ENCODE assay signal across 1 cellular context in the genomic region with DNA sequence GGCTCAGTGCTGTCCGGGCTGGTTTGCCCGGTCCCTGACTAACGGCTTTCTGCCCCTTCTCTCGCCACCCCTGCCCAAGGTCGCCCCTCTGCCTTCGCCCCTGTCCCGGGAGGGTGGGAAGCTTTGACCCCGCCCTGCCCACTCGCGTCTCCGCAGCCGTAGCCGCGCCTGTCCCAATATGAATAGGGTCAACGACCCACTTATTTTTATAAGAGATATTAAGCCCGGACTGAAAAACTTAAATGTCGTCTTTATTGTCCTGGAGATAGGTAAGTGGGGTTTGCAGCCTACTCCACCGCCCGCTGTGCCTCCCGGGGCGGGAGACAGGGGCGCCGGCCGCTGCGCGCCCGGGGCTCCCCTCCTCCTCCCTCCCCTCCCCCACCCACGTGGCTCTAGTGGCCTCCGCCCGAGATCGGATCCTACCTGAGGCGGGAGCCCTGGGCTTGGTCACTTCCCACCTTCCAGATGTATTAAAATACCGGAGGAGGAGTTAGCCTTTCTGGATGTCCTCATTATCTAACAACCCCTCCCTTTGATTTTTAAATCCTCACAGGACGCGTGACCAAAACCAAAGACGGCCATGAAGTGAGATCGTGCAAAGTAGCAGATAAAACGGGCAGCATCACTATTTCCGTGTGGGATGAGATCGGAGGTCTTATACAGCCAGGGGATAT.
TF ChIP-seq lines count a peak whose summit lies in the region.

No MANE protein-coding gene starts in this region.

TF ChIP-seq in HepG2, 621 proteins besides CTCF, POLR2A, EP300 and RAD21 (continued from another document):
- TF ChIP-seq, protein P1, sequence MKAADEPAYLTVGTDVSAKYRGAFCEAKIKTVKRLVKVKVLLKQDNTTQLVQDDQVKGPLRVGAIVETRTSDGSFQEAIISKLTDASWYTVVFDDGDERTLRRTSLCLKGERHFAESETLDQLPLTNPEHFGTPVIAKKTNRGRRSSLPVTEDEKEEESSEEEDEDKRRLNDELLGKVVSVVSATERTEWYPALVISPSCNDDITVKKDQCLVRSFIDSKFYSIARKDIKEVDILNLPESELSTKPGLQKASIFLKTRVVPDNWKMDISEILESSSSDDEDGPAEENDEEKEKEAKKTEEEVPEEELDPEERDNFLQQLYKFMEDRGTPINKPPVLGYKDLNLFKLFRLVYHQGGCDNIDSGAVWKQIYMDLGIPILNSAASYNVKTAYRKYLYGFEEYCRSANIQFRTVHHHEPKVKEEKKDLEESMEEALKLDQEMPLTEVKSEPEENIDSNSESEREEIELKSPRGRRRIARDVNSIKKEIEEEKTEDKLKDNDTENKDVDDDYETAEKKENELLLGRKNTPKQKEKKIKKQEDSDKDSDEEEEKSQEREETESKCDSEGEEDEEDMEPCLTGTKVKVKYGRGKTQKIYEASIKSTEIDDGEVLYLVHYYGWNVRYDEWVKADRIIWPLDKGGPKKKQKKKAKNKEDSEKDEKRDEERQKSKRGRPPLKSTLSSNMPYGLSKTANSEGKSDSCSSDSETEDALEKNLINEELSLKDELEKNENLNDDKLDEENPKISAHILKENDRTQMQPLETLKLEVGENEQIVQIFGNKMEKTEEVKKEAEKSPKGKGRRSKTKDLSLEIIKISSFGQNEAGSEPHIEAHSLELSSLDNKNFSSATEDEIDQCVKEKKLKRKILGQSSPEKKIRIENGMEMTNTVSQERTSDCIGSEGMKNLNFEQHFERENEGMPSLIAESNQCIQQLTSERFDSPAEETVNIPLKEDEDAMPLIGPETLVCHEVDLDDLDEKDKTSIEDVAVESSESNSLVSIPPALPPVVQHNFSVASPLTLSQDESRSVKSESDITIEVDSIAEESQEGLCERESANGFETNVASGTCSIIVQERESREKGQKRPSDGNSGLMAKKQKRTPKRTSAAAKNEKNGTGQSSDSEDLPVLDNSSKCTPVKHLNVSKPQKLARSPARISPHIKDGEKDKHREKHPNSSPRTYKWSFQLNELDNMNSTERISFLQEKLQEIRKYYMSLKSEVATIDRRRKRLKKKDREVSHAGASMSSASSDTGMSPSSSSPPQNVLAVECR (CRISPR knock-in tag; IDR thresholded peaks at IDR 0.05; ENCODE audit: borderline replicate concordance): no peak
- no peak for TF ChIP-seq MEIS1 (CRISPR knock-in tag; IDR thresholded peaks at IDR 0.05; ENCODE audit: borderline replicate concordance)
- TF ChIP-seq PLRG1 (conservative IDR thresholded peaks at IDR 0.05): no peak
- TF ChIP-seq HDAC1 (CRISPR knock-in tag; IDR thresholded peaks at IDR 0.05): 0 out of 2 replicates have a peak, but pooled peaks have one; percentile 24
- TF ChIP-seq MYC (CRISPR knock-in tag; IDR thresholded peaks at IDR 0.05; ENCODE audit: borderline replicate concordance): peak; percentile 88
- peak; percentile 32 for TF ChIP-seq HNRNPK (IDR thresholded peaks at IDR 0.05; ENCODE audit: low read depth, low read length, poor library complexity, severe bottlenecking)
